ENCODE assay signal across 12 cellular contexts in genomic region chr4:181592221-181592745, GRCh38.
"Had no signal": no experiment of that assay in that cellular context is flagged by ENCODE, and none has a peak within 500 bp of the region (broad histone marks: within the 10 kb centered on the region; RNA-seq: fewer than 3 reads in every experiment).

No MANE protein-coding gene starts in this region.

- H3K27me3 ChIP-seq: brain microvascular endothelial cell, transverse colon had no signal

- ATAC-seq: effector memory CD8-positive, alpha-beta T cell; psoas muscle; sciatic nerve; stimulated activated naive B cell treated with anti-CD40 and anti-IgM and Interleukin-4, amounts not matched to agents 10 μg/mL and 1 μg/mL and 100 μg/mL, for 72 hours had no signal

- DNase-seq: activated CD4-positive, alpha-beta T cell treated with anti-CD3 and anti-CD28 coated beads, Interleukin-2, amount 50 U/mL, for 4 hours; activated CD4-positive, CD25-positive, alpha-beta regulatory T cell treated with anti-CD3 and anti-CD28 coated beads, Interleukin-2, amount 50 U/mL, for 72 hours; activated T-cell treated with anti-CD3 and anti-CD28 coated beads, Interleukin-2, amount 50 U/mL, for 1 hour; brain microvascular endothelial cell; effector memory CD8-positive, alpha-beta T cell; naive B cell; occipital lobe; psoas muscle; stimulated activated CD4-positive, alpha-beta T cell treated with anti-CD3 and anti-CD28 coated beads, Interleukin-2, amount 100 ng/mL, for 24 hours; stimulated activated naive B cell treated with anti-CD40 and anti-IgM and Interleukin-4, amounts not matched to agents 10 μg/mL and 1 μg/mL and 100 μg/mL, for 72 hours; transverse colon had no signal

- H3K4me3 ChIP-seq: psoas muscle, transverse colon had no signal

- H3K36me3 ChIP-seq: brain microvascular endothelial cell, transverse colon had no signal

- H3K9me3 ChIP-seq: psoas muscle, transverse colon had no signal

- H3K27ac ChIP-seq: brain microvascular endothelial cell, psoas muscle, transverse colon had no signal

- H3K4me1 ChIP-seq: psoas muscle, transverse colon had no signal
